ENCODE assay signal across 10 cellular contexts in genomic region chr10:11227103-11227502, GRCh38.
DNase-seq lines count a peak whose midpoint lies in the region; ATAC-seq, FAIRE-seq and TF ChIP-seq lines count a peak whose summit lies in the region.
"Had no signal": no experiment of that assay in that cellular context is flagged by ENCODE, and none has a peak within 500 bp of the region (broad histone marks: within the 10 kb centered on the region; RNA-seq: fewer than 3 reads in every experiment).

No MANE protein-coding gene starts in this region.

- H3K4me1 ChIP-seq in BLaER1 treated with 17β-estradiol and CSF1 and Interleukin-3, amounts not matched to agents 10 nM and 100 nM, result peaks cover 85 to 100% (median 98%) of the 10 kb centered on the region in 10 experiments

- H3K27ac ChIP-seq in BLaER1 treated with 17β-estradiol and CSF1 and Interleukin-3, amounts not matched to agents 10 nM and 100 nM, result peak overlapping the region; percentile 55 to 95 (median 87); a peak in 21 of 22 replicates
- H3K27ac ChIP-seq: neural progenitor cell had no signal

- no peak for DNase-seq in T-helper 2 cell treated with Interferon-gamma antibody and Interleukin-4, amounts not matched to agents 5 μg/mL and 100 μg/mL, for 36 hours (ENCODE audit: low spot score)
- no peak for DNase-seq in D721Med (ENCODE audit: insufficient read length, low spot score)
- no peak for DNase-seq in DMS79 (lab: John Stamatoyannopoulos, UW)
- no peak for DNase-seq in HT-29 (ENCODE audit: low spot score)
- no peak for DNase-seq in mesothelial cell of epicardium (ENCODE audit: low spot score in 2 of 2, unreplicated experiment in 2 of 2)
- DNase-seq: IMR-90 had no signal

- H3K4me2 ChIP-seq in BLaER1 treated with 17β-estradiol and CSF1 and Interleukin-3, amounts not matched to agents 10 nM and 100 nM, result peak overlapping the region; percentile 80 to 97 (median 88)
- H3K4me2 ChIP-seq: neural progenitor cell had no signal

- ATAC-seq in GM19025 (IDR thresholded peaks at IDR 0.05; ENCODE audit: low read depth, unreplicated experiment) (peak; percentile 47), HG02970 (IDR thresholded peaks at IDR 0.05; ENCODE audit: low FRiP score, unreplicated experiment) (peak; percentile 26)

- peaks cover 63% of the 10 kb centered on the region for H3K36me3 Mint-ChIP-seq in T-helper 2 cell treated with Interferon-gamma antibody and Interleukin-4, amounts not matched to agents 5 μg/mL and 100 μg/mL, for 36 hours (ENCODE audit: low read depth)
- H3K36me3 Mint-ChIP-seq in mesothelial cell of epicardium, result no peaks in the 10 kb centered on the region

- peak overlapping the region; percentile 87 for H3K27ac Mint-ChIP-seq in T-helper 2 cell treated with Interferon-gamma antibody and Interleukin-4, amounts not matched to agents 5 μg/mL and 100 μg/mL, for 36 hours
- no peak overlapping the region for H3K27ac Mint-ChIP-seq in mesothelial cell of epicardium
- H3K27ac Mint-ChIP-seq: neural progenitor cell had no signal

- H3K36me3 ChIP-seq in BLaER1 treated with 17β-estradiol and CSF1 and Interleukin-3, amounts not matched to agents 10 nM and 100 nM, result peaks cover 43 to 95% (median 71%) of the 10 kb centered on the region in 11 experiments
- H3K36me3 ChIP-seq: neural progenitor cell had no signal

- H3K9me3 Mint-ChIP-seq in T-helper 2 cell treated with Interferon-gamma antibody and Interleukin-4, amounts not matched to agents 5 μg/mL and 100 μg/mL, for 36 hours, result no peaks in the 10 kb centered on the region
- no peaks in the 10 kb centered on the region for H3K9me3 Mint-ChIP-seq in mesothelial cell of epicardium
- H3K9me3 Mint-ChIP-seq: neural progenitor cell had no signal

- no peak for FAIRE-seq in D721Med (lab: Jason Lieb, UNC)

- H3K9ac ChIP-seq in BLaER1 treated with 17β-estradiol and CSF1 and Interleukin-3, amounts not matched to agents 10 nM and 100 nM, result peak overlapping the region in 9 of 11 experiments; percentile 66 to 82 (median 72); a peak in 17 of 22 replicates
- H3K9ac ChIP-seq: neural progenitor cell had no signal

- no peak for TF ChIP-seq CTCF in D721Med (IDR thresholded peaks at IDR 0.05; ENCODE audit: insufficient read depth, missing control alignments)
- no peak for TF ChIP-seq CTCF in mesothelial cell of epicardium (IDR thresholded peaks at IDR 0.05; ENCODE audit: unreplicated experiment)

- H3K27me3 ChIP-seq in BLaER1 treated with 17β-estradiol and CSF1 and Interleukin-3, amounts not matched to agents 10 nM and 100 nM, result no peaks in the 10 kb centered on the region
- H3K27me3 ChIP-seq: neural progenitor cell had no signal

- peaks cover 19 to 98% (median 94%) of the 10 kb centered on the region in 11 experiments for H4K20me1 ChIP-seq in BLaER1 treated with 17β-estradiol and CSF1 and Interleukin-3, amounts not matched to agents 10 nM and 100 nM

- H3K9me3 ChIP-seq in BLaER1 treated with 17β-estradiol and CSF1 and Interleukin-3, amounts not matched to agents 10 nM and 100 nM (replicated peaks in 1 of 11), result no peaks in the 10 kb centered on the region; a peak in 1 of 22 replicates

- H3K4me1 Mint-ChIP-seq in T-helper 2 cell treated with Interferon-gamma antibody and Interleukin-4, amounts not matched to agents 5 μg/mL and 100 μg/mL, for 36 hours (ENCODE audit: low read depth), result peaks cover 66% of the 10 kb centered on the region
- no peaks in the 10 kb centered on the region for H3K4me1 Mint-ChIP-seq in mesothelial cell of epicardium

- H3K4me3 Mint-ChIP-seq in T-helper 2 cell treated with Interferon-gamma antibody and Interleukin-4, amounts not matched to agents 5 μg/mL and 100 μg/mL, for 36 hours, result peak overlapping the region; percentile 55
- H3K4me3 Mint-ChIP-seq in mesothelial cell of epicardium, result no peak overlapping the region
- H3K4me3 Mint-ChIP-seq: neural progenitor cell had no signal

- no peaks in the 10 kb centered on the region for H3K27me3 Mint-ChIP-seq in T-helper 2 cell treated with Interferon-gamma antibody and Interleukin-4, amounts not matched to agents 5 μg/mL and 100 μg/mL, for 36 hours (ENCODE audit: low read depth)
- peaks cover 34% of the 10 kb centered on the region for H3K27me3 Mint-ChIP-seq in mesothelial cell of epicardium (ENCODE audit: low read depth)

- H3K4me3 ChIP-seq in BLaER1 treated with 17β-estradiol and CSF1 and Interleukin-3, amounts not matched to agents 10 nM and 100 nM, result peak overlapping the region in 8 of 10 experiments; percentile 2 to 41 (median 34); a peak in 9 of 20 replicates
- H3K4me3 ChIP-seq: neural progenitor cell had no signal
